19 cellular contexts compared by ENCODE assay signal in genomic region chr3:114314259-114314658, GRCh38. TPM values are rescaled to one million over a fixed set of nuclear protein-coding genes. Genes with fewer than 3 reads are reported as not detected.
"Had no signal": no experiment of that assay in that cellular context is flagged by ENCODE, and none has a peak within 500 bp of the region (broad histone marks: within the 10 kb centered on the region; RNA-seq: fewer than 3 reads in every experiment).

No MANE protein-coding gene starts in this region.

- H3K36me3 Mint-ChIP-seq: activated naive CD4-positive, alpha-beta T cell treated with anti-CD3 and anti-CD28 coated beads, Interleukin-2, amount 50 U/mL, for 72 hours; type B pancreatic cell; WTC11 had no signal

- H3K27ac Mint-ChIP-seq: activated CD4-positive, alpha-beta T cell treated with anti-CD3 and anti-CD28 coated beads, Interleukin-2, amount 10 ng/mL, durations not matched to agents 7 days and 5 days; dendritic cell treated with granulocyte-macrophage colony-stimulating factor and Interleukin-4, amounts not matched to agents 40 ng/mL and 50 ng/mL, for 4 days; T-helper 1 cell treated with Interleukin-12 subunit alpha and Interleukin-12 subunit beta and Interleukin-4 antibody, amounts not matched to agents 30 μg/mL and 1 μg/mL, for 36 hours; type B pancreatic cell; WTC11 had no signal

- H3K4me3 ChIP-seq: prostate gland, skin epidermis had no signal

- H3K4me1 ChIP-seq: prostate gland had no signal

- H3K27ac ChIP-seq: epithelial cell of prostate, prostate gland had no signal

- ATAC-seq: activated naive CD4-positive, alpha-beta T cell treated with anti-CD3 and anti-CD28 coated beads, Interleukin-2, amount 50 U/mL, for 72 hours; right cardiac atrium; SK-N-SH treated with all-trans-retinoic acid at 6 μM for 48 hours; WTC11 had no signal

- H3K9me3 ChIP-seq: prostate gland had no signal

- H3K36me3 ChIP-seq: prostate gland had no signal

- H3K9me3 Mint-ChIP-seq: activated CD4-positive, alpha-beta T cell treated with anti-CD3 and anti-CD28 coated beads, Interleukin-2, amount 10 ng/mL, durations not matched to agents 7 days and 5 days; dendritic cell treated with granulocyte-macrophage colony-stimulating factor and Interleukin-4, amounts not matched to agents 40 ng/mL and 50 ng/mL, for 4 days; T-helper 1 cell treated with Interleukin-12 subunit alpha and Interleukin-12 subunit beta and Interleukin-4 antibody, amounts not matched to agents 30 μg/mL and 1 μg/mL, for 36 hours; type B pancreatic cell; WTC11 had no signal

- H3K4me3 Mint-ChIP-seq: activated CD4-positive, alpha-beta T cell treated with anti-CD3 and anti-CD28 coated beads, Interleukin-2, amount 10 ng/mL, durations not matched to agents 7 days and 5 days; dendritic cell treated with granulocyte-macrophage colony-stimulating factor and Interleukin-4, amounts not matched to agents 40 ng/mL and 50 ng/mL, for 4 days; T-helper 1 cell treated with Interleukin-12 subunit alpha and Interleukin-12 subunit beta and Interleukin-4 antibody, amounts not matched to agents 30 μg/mL and 1 μg/mL, for 36 hours; type B pancreatic cell; WTC11 had no signal

- DNase-seq: activated CD4-positive, alpha-beta T cell treated with anti-CD3 and anti-CD28 coated beads, Interleukin-2, amount 10 ng/mL, durations not matched to agents 7 days and 5 days; anterior cingulate cortex; effector memory CD4-positive, alpha-beta T cell; foreskin melanocyte; right cardiac atrium; SHP77; stimulated activated CD4-positive, alpha-beta T cell treated with anti-CD3 and anti-CD28 coated beads, Interleukin-15, amount 100 ng/mL, for 24 hours; stimulated activated CD4-positive, alpha-beta T cell treated with anti-CD3 and anti-CD28 coated beads, Interleukin-4, amount 100 ng/mL, for 1 hour; stimulated activated naive CD4-positive, alpha-beta T cell treated with Interleukin-2 at 50 U/mL for 16 hours had no signal

- H3K27me3 Mint-ChIP-seq: activated CD4-positive, alpha-beta T cell treated with anti-CD3 and anti-CD28 coated beads, Interleukin-2, amount 10 ng/mL, durations not matched to agents 7 days and 5 days; dendritic cell treated with granulocyte-macrophage colony-stimulating factor and Interleukin-4, amounts not matched to agents 40 ng/mL and 50 ng/mL, for 4 days; type B pancreatic cell had no signal

RNA-seq across cellular contexts. Expression of gene TIGIT, which starts 20.4 kb away (rescaled TPM):
- total RNA-seq: fibroblast of lung had no signal
